In genomic region chr17:60622961-60623360, GRCh38 we compare ENCODE assay signal across 27 cellular contexts.
"Had no signal": no experiment of that assay in that cellular context is flagged by ENCODE, and none has a peak within 500 bp of the region (broad histone marks: within the 10 kb centered on the region; RNA-seq: fewer than 3 reads in every experiment).

No MANE protein-coding gene starts in this region.

- H3K27me3 Mint-ChIP-seq: activated CD8-positive, alpha-beta T cell treated with anti-CD3 and anti-CD28 coated beads for 36 hours; activated naive CD8-positive, alpha-beta T cell; central memory CD8-positive, alpha-beta T cell; dendritic cell treated with granulocyte-macrophage colony-stimulating factor and Interleukin-4, amounts not matched to agents 40 ng/mL and 50 ng/mL, for 4 days had no signal

- H3K4me1 Mint-ChIP-seq: endodermal cell had no signal

- H3K9me3 Mint-ChIP-seq: activated CD8-positive, alpha-beta T cell treated with anti-CD3 and anti-CD28 coated beads for 36 hours; central memory CD8-positive, alpha-beta T cell; dendritic cell treated with granulocyte-macrophage colony-stimulating factor and Interleukin-4, amounts not matched to agents 40 ng/mL and 50 ng/mL, for 4 days had no signal

- FAIRE-seq: astrocyte, bronchial epithelial cell, frontal cortex had no signal

- H3K27ac Mint-ChIP-seq: activated CD8-positive, alpha-beta T cell treated with anti-CD3 and anti-CD28 coated beads for 36 hours; activated naive CD8-positive, alpha-beta T cell; dendritic cell treated with granulocyte-macrophage colony-stimulating factor and Interleukin-4, amounts not matched to agents 40 ng/mL and 50 ng/mL, for 4 days; endodermal cell had no signal

- DNase-seq: activated CD4-positive, alpha-beta T cell treated with anti-CD3 and anti-CD28 coated beads for 48 hours; activated CD4-positive, alpha-beta T cell treated with anti-CD3 and anti-CD28 coated beads, Interleukin-2, amount 50 U/mL, for 1 hour; activated CD4-positive, alpha-beta T cell treated with anti-CD3 and anti-CD28 coated beads, Interleukin-2, amount 50 U/mL, for 48 hours; activated CD4-positive, CD25-positive, alpha-beta regulatory T cell; activated CD4-positive, CD25-positive, alpha-beta regulatory T cell treated with anti-CD3 and anti-CD28 coated beads, Interleukin-2, amount 50 U/mL, for 72 hours; activated CD8-positive, alpha-beta memory T cell treated with anti-CD3 and anti-CD28 coated beads for 24 hours; activated CD8-positive, alpha-beta T cell treated with anti-CD3 and anti-CD28 coated beads for 36 hours; activated effector memory CD4-positive, alpha-beta T cell treated with Interleukin-2 at 50 U/mL for 16 hours; activated gamma-delta T cell treated with Interleukin-2 at 50 U/mL for 16 hours; activated naive CD4-positive, alpha-beta T cell treated with anti-CD3 and anti-CD28 coated beads, Interleukin-2, amount 50 U/mL, for 16 hours; activated naive CD4-positive, alpha-beta T cell treated with Interleukin-2 at 50 U/mL for 16 hours; activated T-cell treated with anti-CD3 and anti-CD28 coated beads, Interleukin-2, amount 50 U/mL, for 48 hours; amniotic stem cell; anterior cingulate cortex; brain microvascular endothelial cell; dorsolateral prefrontal cortex; effector memory CD4-positive, alpha-beta T cell; endodermal cell; foreskin fibroblast; head of caudate nucleus had no signal

- ATAC-seq: activated CD8-positive, alpha-beta T cell treated with anti-CD3 and anti-CD28 coated beads for 36 hours; esophagus mucosa had no signal

- H3K4me3 Mint-ChIP-seq: activated CD8-positive, alpha-beta T cell treated with anti-CD3 and anti-CD28 coated beads for 36 hours; activated naive CD8-positive, alpha-beta T cell; central memory CD8-positive, alpha-beta T cell; dendritic cell treated with granulocyte-macrophage colony-stimulating factor and Interleukin-4, amounts not matched to agents 40 ng/mL and 50 ng/mL, for 4 days; endodermal cell had no signal

- H3K36me3 Mint-ChIP-seq: activated naive CD8-positive, alpha-beta T cell had no signal
